ENCODE assay signal across 9 cellular contexts in genomic region chr3:197508924-197509775, GRCh38. TPM values are rescaled to one million over a fixed set of nuclear protein-coding genes. Genes with fewer than 3 reads are reported as not detected.
DNase-seq lines count a peak whose midpoint lies in the region; ATAC-seq and TF ChIP-seq lines count a peak whose summit lies in the region.
"Had no signal": no experiment of that assay in that cellular context is flagged by ENCODE, and none has a peak within 500 bp of the region (broad histone marks: within the 10 kb centered on the region; RNA-seq: fewer than 3 reads in every experiment).

No MANE protein-coding gene starts in this region.

- no peak overlapping the region for H2BK12ac ChIP-seq in trophoblast cell (ENCODE audit: low read length)

- H3K9me3 ChIP-seq in BE2C (no peaks in the 10 kb centered on the region), SJCRH30 (replicated peaks) (no peaks in the 10 kb centered on the region), trophoblast cell (ENCODE audit: insufficient read depth, low read depth, low read length) (no peaks in the 10 kb centered on the region)
- H3K9me3 ChIP-seq: upper lobe of left lung had no signal

- no peak overlapping the region for H3K4ac ChIP-seq in trophoblast cell (ENCODE audit: low read depth, low read length)

- H3K14ac ChIP-seq in trophoblast cell (ENCODE audit: low read length) = no peak overlapping the region

- no peak overlapping the region for H2AFZ ChIP-seq in trophoblast cell (ENCODE audit: insufficient read depth, low read length, poor library complexity)

- no peak for DNase-seq in BE2C
- no peak for DNase-seq in SJCRH30
- no peak for DNase-seq in fibroblast of mammary gland (ENCODE audit: low read depth)
- DNase-seq in trophoblast cell = no peak
- DNase-seq in SW 1271 (lab: John Stamatoyannopoulos, UW) = no peak
- no peak for DNase-seq in NCI-H128 (lab: John Stamatoyannopoulos, UW; ENCODE audit: unreplicated experiment)

- H2AK5ac ChIP-seq in trophoblast cell (ENCODE audit: low read length) = no peak overlapping the region

- H3K36me3 ChIP-seq in BE2C (peaks cover 4% of the 10 kb centered on the region; the same call in 1 of the 2 replicates), SJCRH30 (peaks cover 5% of the 10 kb centered on the region; the same call in 1 of the 2 replicates), trophoblast cell (ENCODE audit: control insufficient read depth in 1 of 2, insufficient read depth in 2 of 2, low read length in 2 of 2) (no peaks in the 10 kb centered on the region)

- H3K4me3 ChIP-seq in BE2C (ENCODE audit: low read depth, low read length) = peak overlapping the region; percentile 49; the same call in 1 of the 2 replicates
- H3K4me3 ChIP-seq in SJCRH30 = peak overlapping the region; percentile 54; the same call in 1 of the 2 replicates
- peak overlapping the region; percentile 50 for H3K4me3 ChIP-seq in fibroblast of mammary gland (ENCODE audit: control insufficient read depth, low read depth, low read length)
- H3K4me3 ChIP-seq in trophoblast cell (ENCODE audit: low read depth, low read length) = no peak overlapping the region

- H3K23ac ChIP-seq in trophoblast cell (ENCODE audit: low read length) = no peak overlapping the region

- no peak overlapping the region for H4K12ac ChIP-seq in trophoblast cell (ENCODE audit: low read depth, low read length)

- no peak overlapping the region for H3K27ac ChIP-seq in SJCRH30
- no peak overlapping the region for H3K27ac ChIP-seq in trophoblast cell (ENCODE audit: low read depth, low read length)
- H3K27ac ChIP-seq: upper lobe of left lung had no signal

- no CpG with 5 or more reads among the region's 27 CpGs for WGBS in trophoblast cell (ENCODE audit: extremely low coverage, insufficient coverage, insufficient read length)

- H3K79me1 ChIP-seq in trophoblast cell (ENCODE audit: low read length) = peaks cover 4% of the 10 kb centered on the region

- H3K4me1 ChIP-seq in BE2C = peaks cover 31% of the 10 kb centered on the region
- H3K4me1 ChIP-seq in SJCRH30 = peaks cover 11% of the 10 kb centered on the region
- peaks cover 4 to 6% of the 10 kb centered on the region in 2 experiments for H3K4me1 ChIP-seq in trophoblast cell (ENCODE audit: control insufficient read depth in 1 of 2, insufficient read depth in 2 of 2, low read length in 2 of 2)

- TF ChIP-seq CTCF in BE2C (IDR thresholded peaks at IDR 0.05; ENCODE audit: low read depth, low read length) (no peak), fibroblast of mammary gland (conservative IDR thresholded peaks at IDR 0.05; ENCODE audit: control insufficient read depth, insufficient read depth, low read depth, low read length) (no peak)

- H3K27me3 ChIP-seq in BE2C (no peaks in the 10 kb centered on the region), SJCRH30 (no peaks in the 10 kb centered on the region), trophoblast cell (ENCODE audit: insufficient read depth, low read length) (no peaks in the 10 kb centered on the region)
- H3K27me3 ChIP-seq: upper lobe of left lung had no signal

- H4K91ac ChIP-seq in trophoblast cell (ENCODE audit: low read depth, low read length) = peak overlapping the region; percentile 8

- H3K79me2 ChIP-seq in trophoblast cell (ENCODE audit: control insufficient read depth, insufficient read depth, low read length, poor library complexity) = peaks cover 3% of the 10 kb centered on the region

- H3K9ac ChIP-seq in trophoblast cell (ENCODE audit: low read length) = no peak overlapping the region

- H2BK120ac ChIP-seq in trophoblast cell (ENCODE audit: insufficient read depth, low read length, poor library complexity) = no peak overlapping the region

- H3K18ac ChIP-seq in trophoblast cell (ENCODE audit: low read length) = no peak overlapping the region

- H2BK5ac ChIP-seq in trophoblast cell (ENCODE audit: low read depth, low read length, poor library complexity) = no peak overlapping the region

- no peak overlapping the region for H4K8ac ChIP-seq in trophoblast cell (ENCODE audit: low read depth, low read length)

- ATAC-seq in HG03460 (IDR thresholded peaks at IDR 0.05; ENCODE audit: unreplicated experiment) (no peak), HG03432 (IDR thresholded peaks at IDR 0.05; ENCODE audit: unreplicated experiment) (no peak)

- H3K4me2 ChIP-seq in trophoblast cell (ENCODE audit: low read length) = no peak overlapping the region

RNA-seq across cellular contexts. Expression of gene BDH1, which starts 46.6 kb away (rescaled TPM):
- polyA plus RNA-seq in BE2C (2012; ENCODE audit: insufficient read depth, insufficient read length, low read depth) = 19.5 TPM
- total RNA-seq in SJCRH30 (2014; rRNA removed; shearing (Covaris generic)) = 27.3 and 34.8 TPM in 2 replicates
- polyA plus RNA-seq in trophoblast cell (2013) = 3.1 and 3.6 TPM in 2 replicates
